In the genomic region with DNA sequence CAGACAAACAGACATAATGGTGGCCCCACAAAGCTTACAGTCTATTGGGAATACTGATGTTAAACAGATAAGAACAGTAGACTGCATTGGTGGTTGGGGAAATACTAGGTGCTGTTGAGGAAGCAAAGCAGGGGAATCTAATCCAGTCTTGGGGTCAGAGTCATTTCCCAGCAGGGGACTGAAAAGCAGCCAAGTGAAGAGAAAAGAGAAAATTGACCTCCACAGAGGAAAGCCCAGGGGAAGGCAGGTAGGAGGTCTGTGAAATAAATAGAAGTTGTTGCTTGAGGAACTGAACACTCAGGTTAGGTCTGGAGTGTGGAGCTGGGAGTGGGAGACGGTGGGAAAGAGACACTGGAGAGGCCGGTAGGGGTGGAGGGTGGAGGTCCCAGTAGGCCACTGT, we compare ENCODE assay signal across 34 cellular contexts.
"Had no signal": no experiment of that assay in that cellular context is flagged by ENCODE, and none has a peak within 500 bp of the region (broad histone marks: within the 10 kb centered on the region; RNA-seq: fewer than 3 reads in every experiment).

No MANE protein-coding gene starts in this region.

- H3K4me1 ChIP-seq: body of pancreas, breast epithelium had no signal

- H3K27ac Mint-ChIP-seq: activated CD4-positive, alpha-beta memory T cell treated with anti-CD3 and anti-CD28 coated beads, Interleukin-2, amount 10 ng/mL, durations not matched to agents 7 days and 5 days; activated CD4-positive, alpha-beta T cell treated with anti-CD3 and anti-CD28 coated beads for 36 hours; activated CD4-positive, alpha-beta T cell treated with anti-CD3 and anti-CD28 coated beads, Interleukin-2, amount 10 ng/mL, durations not matched to agents 7 days and 5 days; activated CD8-positive, alpha-beta memory T cell treated with anti-CD3 and anti-CD28 coated beads, Interleukin-2, amount 10 ng/mL, durations not matched to agents 7 days and 5 days; activated CD8-positive, alpha-beta T cell treated with anti-CD3 and anti-CD28 coated beads, Interleukin-2, amount 10 ng/mL, durations not matched to agents 7 days and 5 days; activated naive CD4-positive, alpha-beta T cell treated with anti-CD3 and anti-CD28 coated beads, Interleukin-2, amount 10 ng/mL, durations not matched to agents 7 days and 5 days; activated naive CD4-positive, alpha-beta T cell treated with anti-CD3 and anti-CD28 coated beads, Interleukin-2, amount 50 U/mL, for 24 hours; activated naive CD8-positive, alpha-beta T cell; activated naive CD8-positive, alpha-beta T cell treated with anti-CD3 and anti-CD28 coated beads, Interleukin-2, amount 10 ng/mL, durations not matched to agents 7 days and 5 days; activated naive CD8-positive, alpha-beta T cell treated with anti-CD3 and anti-CD28 coated beads, Interleukin-2, amount 50 U/mL, for 24 hours; activated T-cell treated with anti-CD3 and anti-CD28 coated beads, Interleukin-2, amount 50 U/mL, for 24 hours; activated T-helper 2 cell treated with anti-CD3 and anti-CD28 coated beads, Interferon-gamma antibody, Interleukin-2, Interleukin-4, amounts not matched to agents 10 μg/mL and 5 μg/mL and 100 μg/mL, durations not matched to agents 14 hours and 24 hours and 36 hours; T-cell; T-helper 2 cell treated with Interferon-gamma antibody and Interleukin-4, amounts not matched to agents 5 μg/mL and 100 μg/mL, for 36 hours; WTC11 had no signal

- H3K9me3 Mint-ChIP-seq: activated CD4-positive, alpha-beta memory T cell treated with anti-CD3 and anti-CD28 coated beads, Interleukin-2, amount 10 ng/mL, durations not matched to agents 7 days and 5 days; activated CD4-positive, alpha-beta T cell treated with anti-CD3 and anti-CD28 coated beads, Interleukin-2, amount 10 ng/mL, durations not matched to agents 7 days and 5 days; activated naive CD4-positive, alpha-beta T cell treated with anti-CD3 and anti-CD28 coated beads, Interleukin-2, amount 10 ng/mL, durations not matched to agents 7 days and 5 days; activated naive CD4-positive, alpha-beta T cell treated with anti-CD3 and anti-CD28 coated beads, Interleukin-2, amount 50 U/mL, for 24 hours; activated naive CD8-positive, alpha-beta T cell treated with anti-CD3 and anti-CD28 coated beads, Interleukin-2, amount 50 U/mL, for 24 hours; activated T-cell treated with anti-CD3 and anti-CD28 coated beads, Interleukin-2, amount 50 U/mL, for 24 hours; activated T-helper 2 cell treated with anti-CD3 and anti-CD28 coated beads, Interferon-gamma antibody, Interleukin-2, Interleukin-4, amounts not matched to agents 10 μg/mL and 5 μg/mL and 100 μg/mL, durations not matched to agents 14 hours and 24 hours and 36 hours; T-cell; T-helper 2 cell treated with Interferon-gamma antibody and Interleukin-4, amounts not matched to agents 5 μg/mL and 100 μg/mL, for 36 hours; WTC11 had no signal

- H3K4me3 ChIP-seq: body of pancreas, breast epithelium had no signal

- H3K36me3 Mint-ChIP-seq: activated CD8-positive, alpha-beta memory T cell treated with anti-CD3 and anti-CD28 coated beads, Interleukin-2, amount 10 ng/mL, durations not matched to agents 7 days and 5 days; WTC11 had no signal

- H3K9me3 ChIP-seq: body of pancreas, breast epithelium had no signal

- H3K27me3 Mint-ChIP-seq: activated CD4-positive, alpha-beta T cell treated with anti-CD3 and anti-CD28 coated beads for 36 hours; activated CD4-positive, alpha-beta T cell treated with anti-CD3 and anti-CD28 coated beads, Interleukin-2, amount 10 ng/mL, durations not matched to agents 7 days and 5 days; activated CD8-positive, alpha-beta memory T cell treated with anti-CD3 and anti-CD28 coated beads, Interleukin-2, amount 10 ng/mL, durations not matched to agents 7 days and 5 days; activated naive CD4-positive, alpha-beta T cell treated with anti-CD3 and anti-CD28 coated beads, Interleukin-2, amount 10 ng/mL, durations not matched to agents 7 days and 5 days; activated naive CD4-positive, alpha-beta T cell treated with anti-CD3 and anti-CD28 coated beads, Interleukin-2, amount 50 U/mL, for 24 hours; activated naive CD8-positive, alpha-beta T cell; activated naive CD8-positive, alpha-beta T cell treated with anti-CD3 and anti-CD28 coated beads, Interleukin-2, amount 10 ng/mL, durations not matched to agents 7 days and 5 days; activated naive CD8-positive, alpha-beta T cell treated with anti-CD3 and anti-CD28 coated beads, Interleukin-2, amount 50 U/mL, for 24 hours; activated T-cell treated with anti-CD3 and anti-CD28 coated beads, Interleukin-2, amount 50 U/mL, for 24 hours; T-cell had no signal

- H3K27me3 ChIP-seq: body of pancreas, brain microvascular endothelial cell, breast epithelium had no signal

- H3K4me3 Mint-ChIP-seq: activated CD4-positive, alpha-beta memory T cell treated with anti-CD3 and anti-CD28 coated beads, Interleukin-2, amount 10 ng/mL, durations not matched to agents 7 days and 5 days; activated CD4-positive, alpha-beta T cell treated with anti-CD3 and anti-CD28 coated beads for 36 hours; activated CD4-positive, alpha-beta T cell treated with anti-CD3 and anti-CD28 coated beads, Interleukin-2, amount 10 ng/mL, durations not matched to agents 7 days and 5 days; activated CD8-positive, alpha-beta memory T cell treated with anti-CD3 and anti-CD28 coated beads, Interleukin-2, amount 10 ng/mL, durations not matched to agents 7 days and 5 days; activated CD8-positive, alpha-beta T cell treated with anti-CD3 and anti-CD28 coated beads, Interleukin-2, amount 10 ng/mL, durations not matched to agents 7 days and 5 days; activated naive CD4-positive, alpha-beta T cell treated with anti-CD3 and anti-CD28 coated beads, Interleukin-2, amount 10 ng/mL, durations not matched to agents 7 days and 5 days; activated naive CD4-positive, alpha-beta T cell treated with anti-CD3 and anti-CD28 coated beads, Interleukin-2, amount 50 U/mL, for 24 hours; activated naive CD8-positive, alpha-beta T cell; activated naive CD8-positive, alpha-beta T cell treated with anti-CD3 and anti-CD28 coated beads, Interleukin-2, amount 10 ng/mL, durations not matched to agents 7 days and 5 days; activated naive CD8-positive, alpha-beta T cell treated with anti-CD3 and anti-CD28 coated beads, Interleukin-2, amount 50 U/mL, for 24 hours; activated T-cell treated with anti-CD3 and anti-CD28 coated beads, Interleukin-2, amount 50 U/mL, for 24 hours; T-cell; T-helper 2 cell treated with Interferon-gamma antibody and Interleukin-4, amounts not matched to agents 5 μg/mL and 100 μg/mL, for 36 hours; WTC11 had no signal

- H3K36me3 ChIP-seq: brain microvascular endothelial cell, breast epithelium, WERI-Rb-1 had no signal

- DNase-seq: activated CD4-positive, alpha-beta memory T cell treated with anti-CD3 and anti-CD28 coated beads, Interleukin-2, amount 10 ng/mL, durations not matched to agents 7 days and 5 days; activated CD4-positive, alpha-beta T cell treated with anti-CD3 and anti-CD28 coated beads for 1 hour; activated CD4-positive, alpha-beta T cell treated with anti-CD3 and anti-CD28 coated beads for 36 hours; activated CD4-positive, alpha-beta T cell treated with anti-CD3 and anti-CD28 coated beads for 48 hours; activated CD4-positive, alpha-beta T cell treated with anti-CD3 and anti-CD28 coated beads, Interleukin-2, amount 10 ng/mL, durations not matched to agents 7 days and 5 days; activated CD4-positive, alpha-beta T cell treated with anti-CD3 and anti-CD28 coated beads, Interleukin-2, amount 50 U/mL, for 48 hours; activated CD4-positive, CD25-positive, alpha-beta regulatory T cell; activated CD8-positive, alpha-beta memory T cell treated with anti-CD3 and anti-CD28 coated beads for 24 hours; activated CD8-positive, alpha-beta memory T cell treated with anti-CD3 and anti-CD28 coated beads, Interleukin-2, amount 10 ng/mL, durations not matched to agents 7 days and 5 days; activated CD8-positive, alpha-beta memory T cell treated with anti-CD3 and anti-CD28 coated beads, Interleukin-2, amount 50 U/mL, for 48 hours; activated CD8-positive, alpha-beta T cell treated with anti-CD3 and anti-CD28 coated beads, Interleukin-2, amount 10 ng/mL, durations not matched to agents 7 days and 5 days; activated effector memory CD4-positive, alpha-beta T cell treated with Interleukin-2 at 50 U/mL for 16 hours; activated gamma-delta T cell; activated naive CD4-positive, alpha-beta T cell treated with anti-CD3 and anti-CD28 coated beads, Interleukin-2, amount 10 ng/mL, durations not matched to agents 7 days and 5 days; activated naive CD4-positive, alpha-beta T cell treated with Interleukin-2 at 50 U/mL for 16 hours; activated naive CD8-positive, alpha-beta T cell treated with anti-CD3 and anti-CD28 coated beads, Interleukin-2, amount 10 ng/mL, durations not matched to agents 7 days and 5 days; activated naive CD8-positive, alpha-beta T cell treated with anti-CD3 and anti-CD28 coated beads, Interleukin-2, amount 50 U/mL, for 24 hours; activated T-cell treated with anti-CD3 and anti-CD28 coated beads, Interleukin-2, amount 50 U/mL, for 24 hours; activated T-cell treated with anti-CD3 and anti-CD28 coated beads, Interleukin-2, amount 50 U/mL, for 48 hours; amygdala; anterior cingulate cortex; body of pancreas; brain microvascular endothelial cell; central memory CD4-positive, alpha-beta T cell; T-cell; T-helper 2 cell; T-helper 9 cell; WERI-Rb-1 had no signal

- H3K27ac ChIP-seq: body of pancreas, brain microvascular endothelial cell, breast epithelium, WERI-Rb-1 had no signal
